In genomic region chr2:167183916-167184315, GRCh38 we compare ENCODE assay signal across 22 cellular contexts.
"Had no signal": no experiment of that assay in that cellular context is flagged by ENCODE, and none has a peak within 500 bp of the region (broad histone marks: within the 10 kb centered on the region; RNA-seq: fewer than 3 reads in every experiment).

No MANE protein-coding gene starts in this region.

- H3K4me1 ChIP-seq: right lobe of liver, testis, upper lobe of right lung had no signal

- H3K9me3 ChIP-seq: body of pancreas, esophagus muscularis mucosa, mucosa of descending colon, right lobe of liver, testis, upper lobe of right lung had no signal

- H3K4me3 ChIP-seq: body of pancreas, esophagus muscularis mucosa, mucosa of descending colon, right lobe of liver, smooth muscle cell, testis, upper lobe of right lung had no signal

- ATAC-seq: activated naive CD4-positive, alpha-beta T cell treated with anti-CD3 and anti-CD28 coated beads, Interleukin-2, amount 50 U/mL, for 72 hours; activated T-cell treated with anti-CD3 and anti-CD28 coated beads, Interleukin-2, amount 50 U/mL, for 4 hours; body of pancreas; foreskin keratinocyte; left ventricle myocardium superior; mucosa of descending colon; natural killer cell treated with Interleukin-12 subunit alpha and Interleukin-12 subunit beta and Interleukin-15 and Interleukin-18, amount 100 ng/mL, for 72 hours; right lobe of liver; upper lobe of right lung; WTC11 had no signal

- H3K36me3 ChIP-seq: esophagus muscularis mucosa, right lobe of liver, upper lobe of right lung had no signal

- H3K4me2 ChIP-seq: smooth muscle cell had no signal

- H3K27ac ChIP-seq: body of pancreas, esophagus muscularis mucosa, foreskin keratinocyte, right lobe of liver, testis, upper lobe of right lung had no signal

- H3K27me3 ChIP-seq: body of pancreas, esophagus muscularis mucosa, foreskin keratinocyte, right lobe of liver, testis, upper lobe of right lung had no signal

- DNase-seq: activated CD4-positive, alpha-beta memory T cell treated with anti-CD3 and anti-CD28 coated beads, Interleukin-2, amount 10 ng/mL, durations not matched to agents 7 days and 5 days; activated CD4-positive, alpha-beta T cell treated with anti-CD3 and anti-CD28 coated beads for 4 hours; activated effector memory CD4-positive, alpha-beta T cell treated with anti-CD3 and anti-CD28 coated beads, Interleukin-2, amount 50 U/mL, for 16 hours; activated T-cell treated with anti-CD3 and anti-CD28 coated beads, Interleukin-2, amount 50 U/mL, for 4 hours; body of pancreas; cortex of kidney; effector CD4-positive, alpha-beta T cell; foreskin keratinocyte; glutamatergic neuron; hypothalamus; kidney glomerular epithelial cell; left ventricle myocardium superior; mucosa of descending colon; right lobe of liver; T-helper 2 cell; testis; upper lobe of right lung had no signal
